29 cellular contexts compared by ENCODE assay signal in the genomic region with DNA sequence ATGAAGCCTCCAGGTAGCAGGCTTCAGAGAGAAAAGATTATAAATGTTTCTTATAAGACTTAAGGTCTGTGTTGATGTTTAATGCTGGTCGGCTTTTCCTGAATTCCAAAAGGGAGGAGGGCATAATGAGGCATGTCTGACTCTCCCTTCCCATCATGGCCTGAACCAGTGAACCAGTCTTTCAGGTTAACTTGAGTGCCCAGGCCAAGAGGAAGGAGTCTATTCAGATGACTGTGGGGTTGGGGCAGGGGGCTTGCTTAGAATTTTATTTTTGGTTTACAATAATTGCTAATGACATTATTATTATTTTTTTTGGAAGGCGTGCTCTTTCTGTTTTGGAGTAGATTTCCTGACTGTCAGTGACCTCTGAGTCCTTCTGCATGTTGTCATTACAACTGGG.
"Had no signal": no experiment of that assay in that cellular context is flagged by ENCODE, and none has a peak within 500 bp of the region (broad histone marks: within the 10 kb centered on the region; RNA-seq: fewer than 3 reads in every experiment).

No MANE protein-coding gene starts in this region.

- H3K36me3 Mint-ChIP-seq: immature natural killer cell; natural killer cell; neural progenitor cell; stimulated activated naive B cell treated with anti-CD40 and anti-IgM and Interleukin-4, amounts not matched to agents 10 μg/mL and 1 μg/mL and 100 μg/mL, for 72 hours had no signal

- H3K36me3 ChIP-seq: left lung, lower lobe of right lung, neural progenitor cell, neutrophil, ovary, right atrium auricular region, right lobe of liver, suprapubic skin, thoracic aorta, tibial artery, upper lobe of right lung had no signal

- H3K4me1 Mint-ChIP-seq: immature natural killer cell, nephron progenitor cell, neural progenitor cell had no signal

- H3K4me1 ChIP-seq: left lung, lower lobe of right lung, neural progenitor cell, right atrium auricular region, right lobe of liver, tibial artery, upper lobe of right lung had no signal

- ATAC-seq: left colon; natural killer cell; stimulated activated naive B cell treated with anti-CD40 and anti-IgM and Interleukin-4, amounts not matched to agents 10 μg/mL and 1 μg/mL and 100 μg/mL, for 72 hours had no signal

- H3K27ac Mint-ChIP-seq: natural killer cell; nephron progenitor cell; progenitor cell of endocrine pancreas; stimulated activated naive CD8-positive, alpha-beta T cell treated with anti-CD3 and anti-CD28 coated beads, Interleukin-15, Interleukin-2, amounts not matched to agents 100 ng/mL and 50 ng/mL, for 24 hours had no signal

- H3K9me3 Mint-ChIP-seq: immature natural killer cell; natural killer cell; nephron progenitor cell; neural progenitor cell; stimulated activated naive B cell treated with anti-CD40 and anti-IgM and Interleukin-4, amounts not matched to agents 10 μg/mL and 1 μg/mL and 100 μg/mL, for 72 hours; stimulated activated naive CD8-positive, alpha-beta T cell treated with anti-CD3 and anti-CD28 coated beads, Interleukin-15, Interleukin-2, amounts not matched to agents 100 ng/mL and 50 ng/mL, for 24 hours had no signal

- H3K4me3 ChIP-seq: left lung, lower lobe of right lung, neural progenitor cell, ovary, right atrium auricular region, right lobe of liver, smooth muscle cell, suprapubic skin, thoracic aorta, tibial artery, upper lobe of right lung had no signal

- DNase-seq: hypothalamus; immature natural killer cell; kidney; left colon; left lung; lower lobe of right lung; mammary epithelial cell; mesenchymal stem cell; natural killer cell; nephron progenitor cell; occipital lobe; ovary; right lobe of liver; stimulated activated CD4-positive, alpha-beta T cell treated with anti-CD3 and anti-CD28 coated beads, Interleukin-12 subunit alpha, Interleukin-12 subunit beta, amount 100 ng/mL, for 4 hours; stimulated activated CD4-positive, alpha-beta T cell treated with anti-CD3 and anti-CD28 coated beads, Interleukin-15, amount 100 ng/mL, for 24 hours; stimulated activated CD4-positive, alpha-beta T cell treated with anti-CD3 and anti-CD28 coated beads, Interleukin-2, amount 100 ng/mL, for 24 hours; stimulated activated CD4-positive, alpha-beta T cell treated with anti-CD3 and anti-CD28 coated beads, Interleukin-4, amount 100 ng/mL, for 1 hour; stimulated activated naive B cell treated with anti-CD40 and anti-IgM and Interleukin-4, amounts not matched to agents 10 μg/mL and 1 μg/mL and 100 μg/mL, for 72 hours; tibial artery; trophoblast cell; upper lobe of right lung had no signal

- H3K4me3 Mint-ChIP-seq: immature natural killer cell; natural killer cell; nephron progenitor cell; neural progenitor cell; stimulated activated naive B cell treated with anti-CD40 and anti-IgM and Interleukin-4, amounts not matched to agents 10 μg/mL and 1 μg/mL and 100 μg/mL, for 72 hours; stimulated activated naive CD8-positive, alpha-beta T cell treated with anti-CD3 and anti-CD28 coated beads, Interleukin-15, Interleukin-2, amounts not matched to agents 100 ng/mL and 50 ng/mL, for 24 hours had no signal

- H3K4me2 ChIP-seq: neural progenitor cell, smooth muscle cell had no signal

- H2AFZ ChIP-seq: neural progenitor cell had no signal

- H3K9ac ChIP-seq: neural progenitor cell had no signal

- H3K27me3 ChIP-seq: left lung, neural progenitor cell, neutrophil, ovary, right atrium auricular region, right lobe of liver, suprapubic skin, tibial artery, upper lobe of right lung had no signal

- H3K27me3 Mint-ChIP-seq: stimulated activated naive B cell treated with anti-CD40 and anti-IgM and Interleukin-4, amounts not matched to agents 10 μg/mL and 1 μg/mL and 100 μg/mL, for 72 hours; stimulated activated naive CD8-positive, alpha-beta T cell treated with anti-CD3 and anti-CD28 coated beads, Interleukin-15, Interleukin-2, amounts not matched to agents 100 ng/mL and 50 ng/mL, for 24 hours had no signal

- H3K27ac ChIP-seq: left lung, lower lobe of right lung, neural progenitor cell, neutrophil, ovary, right atrium auricular region, right lobe of liver, suprapubic skin, thoracic aorta, tibial artery, upper lobe of right lung had no signal

- H3K9me3 ChIP-seq: left lung, lower lobe of right lung, neutrophil, ovary, right atrium auricular region, right lobe of liver, suprapubic skin, thoracic aorta, tibial artery, upper lobe of right lung had no signal
